20 cellular contexts compared by ENCODE assay signal in genomic region chr1:158691149-158691548, GRCh38. TPM values are rescaled to one million over a fixed set of nuclear protein-coding genes. Genes with fewer than 3 reads are reported as not detected.
"Had no signal": no experiment of that assay in that cellular context is flagged by ENCODE, and none has a peak within 500 bp of the region (broad histone marks: within the 10 kb centered on the region; RNA-seq: fewer than 3 reads in every experiment).

No MANE protein-coding gene starts in this region.

RNA-seq across cellular contexts. Expression of gene SPTA1, which starts 4.6 kb away (rescaled TPM):
- total RNA-seq: activated naive CD4-positive, alpha-beta T cell treated with anti-CD3 and anti-CD28 coated beads for 36 hours; activated naive CD8-positive, alpha-beta T cell treated with anti-CD3 and anti-CD28 coated beads for 36 hours; activated T-cell treated with anti-CD3 and anti-CD28 coated beads, Interleukin-2, amount 50 U/mL, for 72 hours; activated T-helper 1 cell treated with anti-CD3 and anti-CD28 coated beads, Interleukin-12 subunit alpha, Interleukin-12 subunit beta, Interleukin-2, Interleukin-4 antibody, amounts not matched to agents 30 ng/mL and 10 ng/mL and 1 ng/mL, durations not matched to agents 14 hours and 24 hours and 36 hours; ascending aorta; body of pancreas; bronchial epithelial cell; chondrocyte had no signal
- polyA plus RNA-seq: aorta had no signal

RNA-seq across cellular contexts. Expression of gene OR6K2, which starts 9.3 kb away (rescaled TPM):
- total RNA-seq: activated naive CD4-positive, alpha-beta T cell treated with anti-CD3 and anti-CD28 coated beads for 36 hours; activated naive CD4-positive, alpha-beta T cell treated with anti-CD3 and anti-CD28 coated beads, Interleukin-2, amount 50 U/mL, for 72 hours; activated naive CD8-positive, alpha-beta T cell treated with anti-CD3 and anti-CD28 coated beads for 36 hours; activated T-cell treated with anti-CD3 and anti-CD28 coated beads, Interleukin-2, amount 50 U/mL, for 4 hours; activated T-cell treated with anti-CD3 and anti-CD28 coated beads, Interleukin-2, amount 50 U/mL, for 72 hours; activated T-helper 1 cell treated with anti-CD3 and anti-CD28 coated beads, Interleukin-12 subunit alpha, Interleukin-12 subunit beta, Interleukin-2, Interleukin-4 antibody, amounts not matched to agents 30 ng/mL and 10 ng/mL and 1 ng/mL, durations not matched to agents 14 hours and 24 hours and 36 hours; activated T-helper 17 cell treated with anti-CD3 and anti-CD28 coated beads, Interleukin-2, amount 50 U/mL, for 72 hours; activated T-helper 2 cell treated with anti-CD3 and anti-CD28 coated beads, Interferon-gamma antibody, Interleukin-2, Interleukin-4, amounts not matched to agents 10 μg/mL and 5 μg/mL and 100 μg/mL, durations not matched to agents 14 hours and 24 hours and 36 hours; adrenal gland; aorta; ascending aorta; astrocyte; body of pancreas; breast epithelium; bronchial epithelial cell; cardiac muscle cell; cardiac septum; cerebellum; chondrocyte had no signal
- polyA plus RNA-seq: adipose tissue, adrenal gland, aorta, cardiac muscle cell had no signal

RNA-seq across cellular contexts. Expression of gene OR6K3, which starts 29.4 kb away (rescaled TPM):
- total RNA-seq: activated naive CD4-positive, alpha-beta T cell treated with anti-CD3 and anti-CD28 coated beads for 36 hours; activated naive CD4-positive, alpha-beta T cell treated with anti-CD3 and anti-CD28 coated beads, Interleukin-2, amount 50 U/mL, for 72 hours; activated naive CD8-positive, alpha-beta T cell treated with anti-CD3 and anti-CD28 coated beads for 36 hours; activated T-cell treated with anti-CD3 and anti-CD28 coated beads, Interleukin-2, amount 50 U/mL, for 4 hours; activated T-cell treated with anti-CD3 and anti-CD28 coated beads, Interleukin-2, amount 50 U/mL, for 72 hours; activated T-helper 1 cell treated with anti-CD3 and anti-CD28 coated beads, Interleukin-12 subunit alpha, Interleukin-12 subunit beta, Interleukin-2, Interleukin-4 antibody, amounts not matched to agents 30 ng/mL and 10 ng/mL and 1 ng/mL, durations not matched to agents 14 hours and 24 hours and 36 hours; activated T-helper 17 cell treated with anti-CD3 and anti-CD28 coated beads, Interleukin-2, amount 50 U/mL, for 72 hours; activated T-helper 2 cell treated with anti-CD3 and anti-CD28 coated beads, Interferon-gamma antibody, Interleukin-2, Interleukin-4, amounts not matched to agents 10 μg/mL and 5 μg/mL and 100 μg/mL, durations not matched to agents 14 hours and 24 hours and 36 hours; adrenal gland; aorta; ascending aorta; astrocyte; body of pancreas; breast epithelium; bronchial epithelial cell; cardiac muscle cell; cardiac septum; cerebellum; chondrocyte had no signal
- polyA plus RNA-seq: adipose tissue, aorta, cardiac muscle cell had no signal
